ENCODE assay signal across 8 cellular contexts in genomic region chr14:88492272-88493089, GRCh38.
DNase-seq lines count a peak whose midpoint lies in the region; ATAC-seq lines count a peak whose summit lies in the region.

No MANE protein-coding gene starts in this region.

- DNase-seq in C1 segment of cervical spinal cord (lab: John Stamatoyannopoulos, UW) (peak in 12 of 14 donors; percentile 10 to 62 (median 30)), NCI-H226 (peak; percentile 47), cerebellum (ENCODE audit: low spot score) (peak; percentile 72), left kidney (ENCODE audit: low read depth, low spot score) (peak; percentile 89)
- peak; percentile 18 for DNase-seq in activated CD4-positive, CD25-positive, alpha-beta regulatory T cell treated with anti-CD3 and anti-CD28 coated beads, Interleukin-2, amount 50 U/mL, for 16 hours (ENCODE audit: low read depth, low spot score)
- peak; percentile 50 to 55 for DNase-seq in stimulated activated CD4-positive, alpha-beta T cell treated with anti-CD3 and anti-CD28 coated beads, Interleukin-4, amount 100 ng/mL, for 48 hours (ENCODE audit: low read depth in 2 of 2)

- ATAC-seq in GM19023 (IDR thresholded peaks at IDR 0.05; ENCODE audit: unreplicated experiment) (peak; percentile 76), HG03135 (IDR thresholded peaks at IDR 0.05; ENCODE audit: unreplicated experiment) (peak; percentile 88)

Comparison
In these comparisons a context has a peak if more than half of its experiments do, and no peak if none do; other contexts are left out.
1. Peak in every context shown above with its lines: DNase-seq and ATAC-seq.
2. DNase-seq: peak in every context shown above with its lines; median percentile 89 in left kidney; 72 in cerebellum; 52 in stimulated activated CD4-positive, alpha-beta T cell treated with anti-CD3 and anti-CD28 coated beads, Interleukin-4, amount 100 ng/mL, for 48 hours; 47 in NCI-H226; 30 in C1 segment of cervical spinal cord; 18 in activated CD4-positive, CD25-positive, alpha-beta regulatory T cell treated with anti-CD3 and anti-CD28 coated beads, Interleukin-2, amount 50 U/mL, for 16 hours.